In genomic region chr4:158997660-158998349, GRCh38 we compare ENCODE assay signal across 3 cellular contexts.
TF ChIP-seq lines count a peak whose summit lies in the region.

No MANE protein-coding gene starts in this region.

TF ChIP-seq in HCT116, 20 proteins besides CTCF, POLR2A, EP300 and RAD21:
- TF ChIP-seq ZBTB33 (IDR thresholded peaks at IDR 0.05; ENCODE audit: extremely low read depth, insufficient replicate concordance, low read length) (no peak), MAX (IDR thresholded peaks at IDR 0.05) (no peak), SIN3A (IDR thresholded peaks at IDR 0.05; ENCODE audit: low read depth) (no peak), EZH2phosphoT487 (IDR thresholded peaks at IDR 0.05; ENCODE audit: borderline replicate concordance) (no peak), REST (IDR thresholded peaks at IDR 0.05; ENCODE audit: low read depth) (no peak), CEBPB (IDR thresholded peaks at IDR 0.05; ENCODE audit: low read depth) (no peak), JUND (IDR thresholded peaks at IDR 0.05) (no peak), EGR1 (IDR thresholded peaks at IDR 0.05; ENCODE audit: low read depth) (no peak)

TF ChIP-seq in IMR-90, 13 proteins besides CTCF, POLR2A, EP300 and RAD21 (continued from another document):
- TF ChIP-seq ELK1 (IDR thresholded peaks at IDR 0.05; ENCODE audit: borderline replicate concordance, low read depth, low read length) (no peak), CHD1 (IDR thresholded peaks at IDR 0.05; ENCODE audit: low read depth, low read length) (no peak), RCOR1 (IDR thresholded peaks at IDR 0.05; ENCODE audit: insufficient replicate concordance, low read length) (no peak), USF2 (IDR thresholded peaks at IDR 0.05; ENCODE audit: low read depth, low read length) (no peak), BHLHE40 (IDR thresholded peaks at IDR 0.05; ENCODE audit: low read depth, low read length) (no peak), MAZ (IDR thresholded peaks at IDR 0.05; ENCODE audit: borderline replicate concordance, low read depth, low read length) (no peak), SMC3 (IDR thresholded peaks at IDR 0.05; ENCODE audit: low read depth, low read length) (no peak), MXI1 (IDR thresholded peaks at IDR 0.05; ENCODE audit: borderline replicate concordance, low read depth, low read length) (no peak), FOS (IDR thresholded peaks at IDR 0.05; ENCODE audit: low read depth, low read length) (no peak), MAFK (IDR thresholded peaks at IDR 0.05; ENCODE audit: low read depth, low read length) (no peak), NFE2L2 (IDR thresholded peaks at IDR 0.05; ENCODE audit: low read depth, low read length) (no peak)

TF ChIP-seq in WTC11, 78 proteins besides CTCF, POLR2A, EP300 and RAD21 (continued from another document):
- TF ChIP-seq ZSCAN18 (CRISPR knock-in tag; IDR thresholded peaks at IDR 0.05) (no peak), NFYB (CRISPR knock-in tag; conservative IDR thresholded peaks at IDR 0.05; ENCODE audit: low read depth) (no peak)
